7 cellular contexts compared by ENCODE assay signal in the genomic region with DNA sequence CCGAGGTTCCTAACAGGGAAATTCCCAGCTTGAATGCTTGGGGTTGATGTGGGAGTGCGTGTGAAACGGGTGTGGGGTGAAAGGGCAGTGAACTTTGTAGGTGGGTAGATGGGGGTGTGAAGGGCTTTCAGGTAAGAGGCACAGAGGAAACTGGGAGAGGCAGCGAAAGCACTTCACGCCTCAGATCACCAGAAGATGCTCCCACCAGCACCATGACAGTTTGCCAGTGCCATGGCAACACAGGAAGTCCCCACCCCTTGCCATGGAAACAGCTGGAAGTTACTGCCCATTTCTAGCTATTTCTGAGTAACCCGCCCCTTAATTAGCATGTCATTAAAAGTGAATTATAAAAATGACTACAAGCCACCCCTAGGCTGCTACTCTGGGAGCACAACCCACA.
DNase-seq lines count a peak whose midpoint lies in the region; ATAC-seq and TF ChIP-seq lines count a peak whose summit lies in the region.
"Not testable (repeated sequence)": the region's sequence is repeated elsewhere in the genome, so short reads cannot be mapped to it uniquely, and the experiment has no call there.

No MANE protein-coding gene starts in this region.

- not testable (repeated sequence) for H3K36me3 Mint-ChIP-seq in T-helper 2 cell treated with Interferon-gamma antibody and Interleukin-4, amounts not matched to agents 5 μg/mL and 100 μg/mL, for 36 hours (ENCODE audit: low read depth); activated T-cell treated with anti-CD3 and anti-CD28 coated beads, Interleukin-2, amount 50 U/mL, for 24 hours (ENCODE audit: low read depth); chondrocyte (ENCODE audit: low read depth)

- H3K4me3 Mint-ChIP-seq in T-helper 2 cell treated with Interferon-gamma antibody and Interleukin-4, amounts not matched to agents 5 μg/mL and 100 μg/mL, for 36 hours; activated T-cell treated with anti-CD3 and anti-CD28 coated beads, Interleukin-2, amount 50 U/mL, for 24 hours; chondrocyte (ENCODE audit: unreplicated experiment): not testable (repeated sequence)

- DNase-seq in COR-L47 (lab: John Stamatoyannopoulos, UW) (peak; percentile 0), NCI-H2227 (lab: John Stamatoyannopoulos, UW; ENCODE audit: unreplicated experiment) (peak; percentile 51), chondrocyte (ENCODE audit: low spot score) (peak; percentile 25), lung (ENCODE audit: low spot score) (peak; percentile 11), posterior vena cava (ENCODE audit: low spot score) (peak; percentile 22)
- DNase-seq in T-helper 2 cell treated with Interferon-gamma antibody and Interleukin-4, amounts not matched to agents 5 μg/mL and 100 μg/mL, for 36 hours (ENCODE audit: low spot score): peak; percentile 3
- peak; percentile 17 for DNase-seq in activated T-cell treated with anti-CD3 and anti-CD28 coated beads, Interleukin-2, amount 50 U/mL, for 24 hours

- not testable (repeated sequence) for ATAC-seq in lung (ENCODE audit: insufficient read depth, low FRiP score)

- WGBS in lung, 2 donors: 65 to 91% methylated on average over 3 to 5 of the region's 6 CpGs

- H3K4me1 ChIP-seq in lung (ENCODE audit: control insufficient read depth in 2 of 2, insufficient read depth in 2 of 2, low read length in 2 of 2): not testable (repeated sequence)

- H3K4me1 Mint-ChIP-seq in T-helper 2 cell treated with Interferon-gamma antibody and Interleukin-4, amounts not matched to agents 5 μg/mL and 100 μg/mL, for 36 hours (ENCODE audit: low read depth); activated T-cell treated with anti-CD3 and anti-CD28 coated beads, Interleukin-2, amount 50 U/mL, for 24 hours (ENCODE audit: low read depth); chondrocyte (ENCODE audit: low read depth): not testable (repeated sequence)

- intact Hi-C loops in posterior vena cava (cut with DNase I): not testable (repeated sequence)

- TF ChIP-seq CTCF in chondrocyte (IDR thresholded peaks at IDR 0.05); lung (IDR thresholded peaks at IDR 0.05; ENCODE audit: control extremely low read depth, extremely low read depth): not testable (repeated sequence)

- not testable (repeated sequence) for H3K27me3 Mint-ChIP-seq in T-helper 2 cell treated with Interferon-gamma antibody and Interleukin-4, amounts not matched to agents 5 μg/mL and 100 μg/mL, for 36 hours (ENCODE audit: low read depth); activated T-cell treated with anti-CD3 and anti-CD28 coated beads, Interleukin-2, amount 50 U/mL, for 24 hours; chondrocyte (ENCODE audit: low read depth)

- H3K9me3 ChIP-seq in lung (ENCODE audit: control insufficient read depth in 2 of 2, insufficient read depth in 1 of 2, low read length in 1 of 2): not testable (repeated sequence)

- H3K9me3 Mint-ChIP-seq in T-helper 2 cell treated with Interferon-gamma antibody and Interleukin-4, amounts not matched to agents 5 μg/mL and 100 μg/mL, for 36 hours; activated T-cell treated with anti-CD3 and anti-CD28 coated beads, Interleukin-2, amount 50 U/mL, for 24 hours; chondrocyte (ENCODE audit: low read depth): not testable (repeated sequence)

- not testable (repeated sequence) for H3K36me3 ChIP-seq in lung (ENCODE audit: control insufficient read depth in 2 of 2, insufficient read depth in 2 of 2, low read length in 2 of 2)

- H3K27ac Mint-ChIP-seq in T-helper 2 cell treated with Interferon-gamma antibody and Interleukin-4, amounts not matched to agents 5 μg/mL and 100 μg/mL, for 36 hours; activated T-cell treated with anti-CD3 and anti-CD28 coated beads, Interleukin-2, amount 50 U/mL, for 24 hours; chondrocyte (ENCODE audit: unreplicated experiment): not testable (repeated sequence)

- H3K4me3 ChIP-seq in lung: not testable (repeated sequence)

- not testable (repeated sequence) for H3K27ac ChIP-seq in lung (ENCODE audit: low read depth in 1 of 2, low read length in 1 of 2)

- not testable (repeated sequence) for H3K27me3 ChIP-seq in lung (ENCODE audit: control insufficient read depth, insufficient read depth)

Comparison
In these comparisons a context has a peak if more than half of its experiments do, and no peak if none do; other contexts are left out.
1. DNase-seq: peak in every context shown above with its lines; median percentile 51 in NCI-H2227; 25 in chondrocyte; 22 in posterior vena cava; 17 in activated T-cell treated with anti-CD3 and anti-CD28 coated beads, Interleukin-2, amount 50 U/mL, for 24 hours; 11 in lung; 3 in T-helper 2 cell treated with Interferon-gamma antibody and Interleukin-4, amounts not matched to agents 5 μg/mL and 100 μg/mL, for 36 hours; 0 in COR-L47.